Comparison of ENCODE assay signal across 27 cellular contexts in the genomic region with DNA sequence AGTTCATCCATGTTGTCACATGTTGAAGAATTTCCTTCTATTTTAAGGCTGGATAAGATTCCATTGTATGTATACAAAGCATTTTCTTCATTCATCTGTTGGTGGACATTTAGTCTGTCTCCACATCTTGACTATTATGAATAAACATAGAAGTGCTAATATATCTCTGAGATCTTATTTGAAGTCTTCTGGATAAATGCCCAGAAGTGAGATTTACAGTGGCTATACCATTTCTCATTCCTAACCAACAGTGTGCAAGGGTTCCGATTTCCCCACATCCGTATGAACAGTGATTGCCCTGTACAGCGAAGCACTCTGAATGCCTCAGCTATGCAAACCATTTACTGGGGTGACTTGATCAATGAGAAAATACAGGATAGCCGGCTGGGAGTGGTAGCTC.
"Had no signal": no experiment of that assay in that cellular context is flagged by ENCODE, and none has a peak within 500 bp of the region (broad histone marks: within the 10 kb centered on the region; RNA-seq: fewer than 3 reads in every experiment).

No MANE protein-coding gene starts in this region.

- H3K9me3 ChIP-seq: left lung, lower lobe of right lung, ovary, stomach, testis, thyroid gland, transverse colon, upper lobe of left lung, vagina had no signal

- ATAC-seq: left colon; left lung; lower lobe of right lung; natural killer cell; right cardiac atrium; sciatic nerve; stimulated activated naive B cell treated with anti-CD40 and anti-IgM and Interleukin-4, amounts not matched to agents 10 μg/mL and 1 μg/mL and 100 μg/mL, for 72 hours; stimulated activated naive CD8-positive, alpha-beta T cell treated with anti-CD3 and anti-CD28 coated beads, Interleukin-15, Interleukin-2, amounts not matched to agents 100 U/mL and 50 U/mL, for 24 hours had no signal

- H3K4me1 ChIP-seq: lower lobe of right lung, testis, transverse colon had no signal

- H2AFZ ChIP-seq: hepatocyte had no signal

- H3K27ac ChIP-seq: hepatocyte, left lung, lower lobe of right lung, ovary, skin epidermis, stomach, testis, thyroid gland, transverse colon, upper lobe of left lung, vagina had no signal

- H3K27me3 ChIP-seq: ovary, testis, thyroid gland, upper lobe of left lung, vagina had no signal

- H3K4me2 ChIP-seq: hepatocyte had no signal

- H3K36me3 ChIP-seq: left lung, lower lobe of right lung, ovary, stomach, thyroid gland, transverse colon, upper lobe of left lung, vagina had no signal

- H3K9me3 Mint-ChIP-seq: mesothelial cell of epicardium; naive B cell; natural killer cell; stimulated activated naive B cell treated with anti-CD40 and anti-IgM and Interleukin-4, amounts not matched to agents 10 μg/mL and 1 μg/mL and 100 μg/mL, for 72 hours had no signal

- H3K27ac Mint-ChIP-seq: mesothelial cell of epicardium; naive B cell; natural killer cell; progenitor cell of endocrine pancreas; stimulated activated naive B cell treated with anti-CD40 and anti-IgM and Interleukin-4, amounts not matched to agents 10 μg/mL and 1 μg/mL and 100 μg/mL, for 72 hours had no signal

- H3K4me3 ChIP-seq: hepatocyte, left lung, lower lobe of right lung, ovary, skin epidermis, stomach, testis, thyroid gland, transverse colon, upper lobe of left lung, vagina had no signal

- H3K4me3 Mint-ChIP-seq: mesothelial cell of epicardium; naive B cell; natural killer cell; stimulated activated naive B cell treated with anti-CD40 and anti-IgM and Interleukin-4, amounts not matched to agents 10 μg/mL and 1 μg/mL and 100 μg/mL, for 72 hours had no signal

- H3K36me3 Mint-ChIP-seq: mesothelial cell of epicardium; naive B cell; natural killer cell; stimulated activated naive B cell treated with anti-CD40 and anti-IgM and Interleukin-4, amounts not matched to agents 10 μg/mL and 1 μg/mL and 100 μg/mL, for 72 hours had no signal

- DNase-seq: kidney; left colon; left lung; lower lobe of right lung; mammary epithelial cell; mesendoderm; naive B cell; natural killer cell; ovary; right cardiac atrium; stimulated activated CD4-positive, alpha-beta T cell treated with anti-CD3 and anti-CD28 coated beads, Interleukin-12 subunit alpha, Interleukin-12 subunit beta, amount 100 ng/mL, for 4 hours; stimulated activated CD4-positive, alpha-beta T cell treated with anti-CD3 and anti-CD28 coated beads, Interleukin-15, amount 100 ng/mL, for 24 hours; stimulated activated CD4-positive, alpha-beta T cell treated with anti-CD3 and anti-CD28 coated beads, Interleukin-2, amount 100 ng/mL, for 24 hours; stimulated activated CD4-positive, alpha-beta T cell treated with anti-CD3 and anti-CD28 coated beads, Interleukin-4, amount 100 ng/mL, for 1 hour; stimulated activated naive B cell treated with anti-CD40 and anti-IgM and Interleukin-4, amounts not matched to agents 10 μg/mL and 1 μg/mL and 100 μg/mL, for 72 hours; stimulated activated naive CD8-positive, alpha-beta T cell treated with anti-CD3 and anti-CD28 coated beads, Interleukin-15, Interleukin-2, amounts not matched to agents 100 U/mL and 50 U/mL, for 24 hours; stomach; testis; thyroid gland; transverse colon; upper lobe of left lung had no signal
